In genomic region chr1:227889047-227889862, GRCh38 we compare ENCODE assay signal across 11 cellular contexts. TPM values are rescaled to one million over a fixed set of nuclear protein-coding genes. Genes with fewer than 3 reads are reported as not detected.
DNase-seq lines count a peak whose midpoint lies in the region; ATAC-seq and TF ChIP-seq lines count a peak whose summit lies in the region.
"Had no signal": no experiment of that assay in that cellular context is flagged by ENCODE, and none has a peak within 500 bp of the region (broad histone marks: within the 10 kb centered on the region; RNA-seq: fewer than 3 reads in every experiment).

No MANE protein-coding gene starts in this region.

- H3K27ac ChIP-seq in CD4-positive, alpha-beta T cell (ENCODE audit: low read depth, low read length), result peak overlapping the region; percentile 4
- H3K27ac ChIP-seq in naive thymus-derived CD4-positive, alpha-beta T cell (ENCODE audit: low read depth, low read length), result peak overlapping the region; percentile 75
- H3K27ac ChIP-seq: suprapubic skin had no signal

- no peak for TF ChIP-seq CTCF in CD4-positive, alpha-beta T cell (IDR thresholded peaks at IDR 0.05)
- TF ChIP-seq CTCF in choroid plexus epithelial cell (conservative IDR thresholded peaks at IDR 0.05; ENCODE audit: low read depth, low read length), result no peak

- no peaks in the 10 kb centered on the region for H3K27me3 ChIP-seq in CD4-positive, alpha-beta T cell (ENCODE audit: control insufficient read depth, insufficient read depth, low read length)
- H3K27me3 ChIP-seq in naive thymus-derived CD4-positive, alpha-beta T cell (ENCODE audit: control insufficient read depth in 2 of 2, insufficient read depth in 2 of 2, low read length in 2 of 2), result no peaks in the 10 kb centered on the region
- H3K27me3 ChIP-seq: suprapubic skin had no signal

- CTCF ChIA-PET in CD4-positive, alpha-beta T cell (lab: Charles Lee), result no interaction called here
- CTCF ChIA-PET in HEK293T (lab: Yijun Ruan, JAX), result no interaction called here
- CTCF ChIA-PET in naive thymus-derived CD4-positive, alpha-beta T cell (lab: Charles Lee), result interaction anchor here (0.8 kb wide), 1 partner anchor 40 kb away, joined by 3 read pairs; no protein-coding TSS in a partner anchor

- no peak overlapping the region for H3K4me3 ChIP-seq in choroid plexus epithelial cell (ENCODE audit: low read depth, low read length)
- H3K4me3 ChIP-seq in naive thymus-derived CD4-positive, alpha-beta T cell (ENCODE audit: low read length), result no peak overlapping the region
- H3K4me3 ChIP-seq: suprapubic skin had no signal

- no peak for ATAC-seq in CD4-positive, alpha-beta T cell (ENCODE audit: poor library complexity)
- ATAC-seq in naive thymus-derived CD4-positive, alpha-beta T cell, result no peak
- ATAC-seq in GM18907 (IDR thresholded peaks at IDR 0.05; ENCODE audit: unreplicated experiment), result no peak

- POLR2A ChIA-PET in CD4-positive, alpha-beta T cell (lab: Charles Lee), result no interaction called here
- POLR2A ChIA-PET in HEK293T (lab: Yijun Ruan, JAX), result no interaction called here
- POLR2A ChIA-PET in naive thymus-derived CD4-positive, alpha-beta T cell (lab: Charles Lee), result interaction anchor here (0.5 to 0.6 kb wide), 2 partner anchors 25 to 1654 kb away, joined by 3 to 5 read pairs; no protein-coding TSS in a partner anchor

- intact Hi-C loops in CD4-positive, alpha-beta T cell (cut with DNase I, micrococcal nuclease), result loop anchor here in 1 of 2 experiments (5.0 to 10.0 kb wide), 4 partner anchors 102 to 766 kb away; partner anchors contain the start of genes JMJD4 and SNAP47
- intact Hi-C loops in naive thymus-derived CD4-positive, alpha-beta T cell (cut with micrococcal nuclease), result loop anchor here (5.0 to 10.0 kb wide), 4 partner anchors 58 to 127 kb away; partner anchors contain the start of gene WNT9A (in 1 of the 2)

- H3K36me3 ChIP-seq in naive thymus-derived CD4-positive, alpha-beta T cell (ENCODE audit: control insufficient read depth in 2 of 3, insufficient read depth in 3 of 3, low read length in 3 of 3), result no peaks in the 10 kb centered on the region
- H3K36me3 ChIP-seq: suprapubic skin had no signal

- no peaks in the 10 kb centered on the region for H3K36me3 Mint-ChIP-seq in CD4-positive, alpha-beta T cell (ENCODE audit: low read depth)
- H3K36me3 Mint-ChIP-seq in naive thymus-derived CD4-positive, alpha-beta T cell, result no peaks in the 10 kb centered on the region
- H3K36me3 Mint-ChIP-seq: memory B cell had no signal

- peaks cover 35% of the 10 kb centered on the region for H3K4me1 Mint-ChIP-seq in CD4-positive, alpha-beta T cell (ENCODE audit: low read depth)
- peaks cover 9 to 45% (median 27%) of the 10 kb centered on the region in 7 donors for H3K4me1 Mint-ChIP-seq in naive thymus-derived CD4-positive, alpha-beta T cell

- H3K27ac Mint-ChIP-seq in CD4-positive, alpha-beta T cell, result peak overlapping the region; percentile 87
- H3K27ac Mint-ChIP-seq in naive thymus-derived CD4-positive, alpha-beta T cell, result peak overlapping the region in 7 of 9 donors; percentile 69 to 89 (median 80)
- H3K27ac Mint-ChIP-seq: memory B cell had no signal

- H3K9me3 Mint-ChIP-seq in CD4-positive, alpha-beta T cell, result no peaks in the 10 kb centered on the region
- H3K9me3 Mint-ChIP-seq in naive thymus-derived CD4-positive, alpha-beta T cell, result peaks cover 0 to 2% (median 0%) of the 10 kb centered on the region in 11 donors
- H3K9me3 Mint-ChIP-seq: memory B cell had no signal

- no peaks in the 10 kb centered on the region for H3K27me3 Mint-ChIP-seq in CD4-positive, alpha-beta T cell
- H3K27me3 Mint-ChIP-seq in naive thymus-derived CD4-positive, alpha-beta T cell, result peaks cover 0 to 2% (median 0%) of the 10 kb centered on the region in 5 donors

- peak in 1 of 10 experiments; percentile 30 for DNase-seq in CD4-positive, alpha-beta T cell
- no peak for DNase-seq in HEK293T (ENCODE audit: extremely low spot score)
- peak; percentile 17 for DNase-seq in choroid plexus epithelial cell (ENCODE audit: low read depth)
- DNase-seq in naive thymus-derived CD4-positive, alpha-beta T cell, result peak in 1 of 9 donors; percentile 15
- no peak for DNase-seq in hippocampal formation (lab: John Stamatoyannopoulos, UW)
- DNase-seq in RKO (ENCODE audit: low spot score), result no peak
- DNase-seq in Kasumi-1 (lab: John Stamatoyannopoulos, UW), result no peak
- DNase-seq: NCI-H226 had no signal

- H3K9me3 ChIP-seq in CD4-positive, alpha-beta T cell (ENCODE audit: control insufficient read depth, low read length), result no peaks in the 10 kb centered on the region
- no peaks in the 10 kb centered on the region for H3K9me3 ChIP-seq in naive thymus-derived CD4-positive, alpha-beta T cell (ENCODE audit: control insufficient read depth in 2 of 3, low read length in 3 of 3)
- H3K9me3 ChIP-seq: suprapubic skin had no signal

- peak overlapping the region; percentile 42 for H3K4me3 Mint-ChIP-seq in CD4-positive, alpha-beta T cell
- peak overlapping the region in 1 of 10 donors; percentile 19 for H3K4me3 Mint-ChIP-seq in naive thymus-derived CD4-positive, alpha-beta T cell
- H3K4me3 Mint-ChIP-seq: memory B cell had no signal

- peaks cover 25 to 37% of the 10 kb centered on the region in 2 donors for H3K4me1 ChIP-seq in naive thymus-derived CD4-positive, alpha-beta T cell (ENCODE audit: control insufficient read depth in 2 of 2, insufficient read depth in 2 of 2, low read length in 2 of 2)

TF ChIP-seq in HEK293T, 16 proteins besides CTCF, POLR2A, EP300 and RAD21:
- TF ChIP-seq PKNOX1 (IDR thresholded peaks at IDR 0.05) (peak; percentile 75), HDGF (IDR thresholded peaks at IDR 0.05; ENCODE audit: borderline replicate concordance) (no peak)
TF ChIP-seq in HEK293T: peak in this region for 1.

RNA-seq across cellular contexts. Expression of gene WNT9A, which starts 58.5 kb away (rescaled TPM):
- total RNA-seq in CD4-positive, alpha-beta T cell, result not detected
- total RNA-seq in naive thymus-derived CD4-positive, alpha-beta T cell, result under 1 TPM in 1 of 5 experiments, not detected in 4; 0.29 TPM
- not detected for polyA plus RNA-seq in naive thymus-derived CD4-positive, alpha-beta T cell
